In the genomic region with DNA sequence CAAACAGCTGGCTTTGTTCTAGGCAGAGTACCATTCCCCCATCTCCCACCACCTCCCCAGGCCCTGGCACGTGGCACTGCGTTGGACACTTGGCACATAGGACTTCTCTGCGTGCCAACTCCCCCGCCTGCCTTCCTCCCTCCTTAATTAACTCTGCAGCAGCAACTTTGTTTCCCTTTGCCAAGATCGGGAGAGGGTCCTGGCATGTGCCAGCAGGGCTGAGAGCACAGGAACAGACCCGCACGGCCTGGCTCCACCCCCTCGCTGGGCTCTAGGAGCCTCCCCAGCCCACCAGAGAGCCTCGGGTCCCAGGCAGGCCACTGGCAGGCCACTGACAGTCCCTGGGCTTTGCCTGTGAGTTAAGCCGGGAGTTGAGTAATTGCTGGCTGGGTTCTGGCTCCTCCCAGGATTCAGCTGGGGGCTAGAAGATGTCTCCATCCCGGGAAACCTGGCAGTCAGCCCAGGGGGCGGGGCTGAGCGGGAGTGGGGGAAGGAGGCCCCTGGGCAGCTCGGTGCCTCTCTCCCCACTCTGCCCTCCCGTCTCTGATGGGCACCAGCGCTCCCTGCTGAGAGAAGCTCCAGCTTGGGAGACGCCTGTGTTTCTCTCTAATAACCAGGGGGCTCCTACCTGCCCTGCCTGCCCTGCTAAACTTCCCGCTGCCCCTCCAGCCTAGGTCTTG, we compare ENCODE assay signal across 9 cellular contexts.
DNase-seq lines count a peak whose midpoint lies in the region; ATAC-seq lines count a peak whose summit lies in the region.
"Had no signal": no experiment of that assay in that cellular context is flagged by ENCODE, and none has a peak within 500 bp of the region (broad histone marks: within the 10 kb centered on the region; RNA-seq: fewer than 3 reads in every experiment).

No MANE protein-coding gene starts in this region.

- no peak for ATAC-seq in activated T-cell treated with anti-CD3 and anti-CD28 coated beads, Interleukin-2, amount 50 U/mL, for 4 hours
- ATAC-seq in GM19455 (IDR thresholded peaks at IDR 0.05; ENCODE audit: unreplicated experiment): no peak

- H3K27me3 Mint-ChIP-seq in activated T-cell treated with anti-CD3 and anti-CD28 coated beads, Interleukin-2, amount 50 U/mL, for 4 hours (ENCODE audit: low read depth): peaks cover 12% of the 10 kb centered on the region

- no peak overlapping the region for H3K4me3 Mint-ChIP-seq in activated T-cell treated with anti-CD3 and anti-CD28 coated beads, Interleukin-2, amount 50 U/mL, for 4 hours
- H3K4me3 Mint-ChIP-seq: activated naive CD8-positive, alpha-beta T cell treated with anti-CD3 and anti-CD28 coated beads, Interleukin-2, amount 10 ng/mL, durations not matched to agents 7 days and 5 days had no signal

- peaks cover 19% of the 10 kb centered on the region for H3K9me3 Mint-ChIP-seq in activated T-cell treated with anti-CD3 and anti-CD28 coated beads, Interleukin-2, amount 50 U/mL, for 4 hours

- H3K27ac ChIP-seq in angular gyrus (ENCODE audit: low read depth, low read length) (peak overlapping the region; percentile 80), skin epidermis (peak overlapping the region in 15 of 21 experiments; percentile 8 to 86 (median 51))

- DNase-seq in DMS79 (lab: John Stamatoyannopoulos, UW) (peak; percentile 86), NCI-H2081 (lab: John Stamatoyannopoulos, UW) (peak; percentile 94), hepatic stellate cell (ENCODE audit: low spot score) (peak; percentile 37), ACHN (no peak)
- no peak for DNase-seq in activated T-cell treated with anti-CD3 and anti-CD28 coated beads, Interleukin-2, amount 50 U/mL, for 4 hours
- DNase-seq: activated naive CD8-positive, alpha-beta T cell treated with anti-CD3 and anti-CD28 coated beads, Interleukin-2, amount 10 ng/mL, durations not matched to agents 7 days and 5 days had no signal

- in situ Hi-C loops in ACHN (cut with HindIII; ENCODE audit: low pct_ligation_motif_present, low pct_unique_long_range_greater_than_20kb, low sequenced_read_pairs): no loop called here

- peaks cover 1% of the 10 kb centered on the region for H3K36me3 Mint-ChIP-seq in activated T-cell treated with anti-CD3 and anti-CD28 coated beads, Interleukin-2, amount 50 U/mL, for 4 hours (ENCODE audit: insufficient read depth)
- H3K36me3 Mint-ChIP-seq: activated naive CD8-positive, alpha-beta T cell treated with anti-CD3 and anti-CD28 coated beads, Interleukin-2, amount 10 ng/mL, durations not matched to agents 7 days and 5 days had no signal

- H3K4me3 ChIP-seq in skin epidermis: peak overlapping the region in 1 of 7 experiments; percentile 1

- H3K4me1 Mint-ChIP-seq in activated T-cell treated with anti-CD3 and anti-CD28 coated beads, Interleukin-2, amount 50 U/mL, for 4 hours (ENCODE audit: low read depth): no peaks in the 10 kb centered on the region
- H3K4me1 Mint-ChIP-seq: activated naive CD8-positive, alpha-beta T cell treated with anti-CD3 and anti-CD28 coated beads, Interleukin-2, amount 10 ng/mL, durations not matched to agents 7 days and 5 days had no signal

Comparison
In these comparisons a context has a peak if more than half of its experiments do, and no peak if none do; other contexts are left out.
1. DNase-seq: peak in DMS79 (single experiment), NCI-H2081 (2 of 2) and hepatic stellate cell (single experiment); none in ACHN (single experiment) and activated T-cell treated with anti-CD3 and anti-CD28 coated beads, Interleukin-2, amount 50 U/mL, for 4 hours (single experiment).